9 cellular contexts compared by ENCODE assay signal in the genomic region with DNA sequence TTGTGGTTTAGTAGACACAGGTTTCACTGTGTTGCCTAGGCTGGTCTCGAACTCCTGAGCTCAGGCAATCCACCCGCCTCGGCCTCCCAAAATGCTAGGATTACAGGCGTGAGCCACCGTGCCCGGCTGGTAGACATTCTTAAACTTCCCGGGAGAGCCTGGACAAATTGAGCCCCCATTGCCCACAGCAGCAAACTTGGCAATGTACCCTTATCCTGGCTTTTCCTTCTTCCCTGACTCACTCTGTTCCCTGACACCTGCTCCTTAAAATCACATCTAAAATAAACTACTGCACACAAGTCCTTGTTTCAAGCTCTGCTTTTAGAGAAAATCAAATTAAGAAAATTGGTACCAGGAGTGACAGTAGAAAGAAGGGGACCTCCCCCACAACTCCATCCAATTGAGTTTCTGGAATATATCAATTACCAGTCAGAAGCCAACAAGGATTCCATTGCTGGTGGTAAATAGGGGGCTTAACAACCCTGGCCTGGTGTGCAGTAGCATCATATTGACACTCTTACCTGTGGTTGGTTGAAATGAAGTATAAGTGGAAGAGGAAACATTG. TPM values are rescaled to one million over a fixed set of nuclear protein-coding genes. Genes with fewer than 3 reads are reported as not detected.
"Had no signal": no experiment of that assay in that cellular context is flagged by ENCODE, and none has a peak within 500 bp of the region (broad histone marks: within the 10 kb centered on the region; RNA-seq: fewer than 3 reads in every experiment).

No MANE protein-coding gene starts in this region.

- H3K27ac ChIP-seq: GM23248 had no signal

- DNase-seq: GM23248, GOT3, H7, IMR-90 had no signal

- H3K9me3 ChIP-seq: HAP-1 had no signal

- H3K4me1 ChIP-seq: HAP-1 had no signal

- H3K9ac ChIP-seq: GM23248 had no signal

- H3K36me3 ChIP-seq: HAP-1 had no signal

- H3K4me3 ChIP-seq: GM23248, HAP-1, K562 had no signal

- ATAC-seq: HCT116, K562 had no signal

- H2AFZ ChIP-seq: GM23248 had no signal

RNA-seq across cellular contexts. Expression of a gene that starts 7.4 kb away (rescaled TPM):
- total RNA-seq: H4, HT-29, K562 had no signal
